In the genomic region with DNA sequence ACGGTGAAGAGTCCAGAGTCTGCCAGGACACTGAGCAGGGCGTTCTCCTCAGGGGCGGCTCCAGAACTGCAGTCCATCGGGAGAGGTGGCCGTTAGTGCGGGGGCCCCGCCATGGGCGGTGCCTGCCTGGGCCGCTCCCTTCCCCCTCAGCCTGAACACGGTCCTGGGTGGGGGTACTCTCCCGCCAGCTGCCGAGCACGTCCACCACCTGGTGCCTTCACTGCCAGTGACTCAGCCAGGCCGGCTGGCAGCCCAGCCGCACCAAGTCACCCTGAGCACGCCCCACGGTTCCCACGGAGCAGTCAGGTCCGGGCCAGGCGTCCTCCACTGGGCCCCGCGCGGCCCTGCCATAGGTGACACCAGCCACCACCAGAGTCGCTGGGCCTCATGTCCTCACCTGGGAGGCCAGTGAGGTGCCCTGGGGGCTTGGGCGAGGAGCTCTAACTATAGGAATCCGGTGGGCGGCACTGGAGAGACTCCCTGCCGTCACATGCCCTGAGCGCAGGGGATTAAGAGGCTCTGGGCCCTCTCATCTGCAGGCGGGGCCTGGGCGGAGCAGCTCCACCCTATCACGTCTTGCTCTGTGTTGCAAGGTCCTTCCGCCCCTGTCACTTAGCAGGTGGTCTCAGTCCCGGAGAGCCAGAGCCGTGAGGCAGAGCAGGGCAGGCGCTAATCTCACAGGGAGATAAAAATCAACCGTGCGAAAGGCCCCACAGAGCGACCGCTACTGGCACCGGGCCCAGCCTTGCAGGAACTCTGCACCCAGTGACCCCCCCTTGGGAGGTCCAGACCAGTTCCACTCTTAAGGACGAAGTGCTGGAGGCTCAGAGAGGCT, we compare ENCODE assay signal across 1 cellular context.
TF ChIP-seq lines count a peak whose summit lies in the region.

No MANE protein-coding gene starts in this region.

TF ChIP-seq in K562, 482 proteins besides CTCF, POLR2A, EP300 and RAD21 (continued from another document and continues in another):
- TF ChIP-seq, protein P1, sequence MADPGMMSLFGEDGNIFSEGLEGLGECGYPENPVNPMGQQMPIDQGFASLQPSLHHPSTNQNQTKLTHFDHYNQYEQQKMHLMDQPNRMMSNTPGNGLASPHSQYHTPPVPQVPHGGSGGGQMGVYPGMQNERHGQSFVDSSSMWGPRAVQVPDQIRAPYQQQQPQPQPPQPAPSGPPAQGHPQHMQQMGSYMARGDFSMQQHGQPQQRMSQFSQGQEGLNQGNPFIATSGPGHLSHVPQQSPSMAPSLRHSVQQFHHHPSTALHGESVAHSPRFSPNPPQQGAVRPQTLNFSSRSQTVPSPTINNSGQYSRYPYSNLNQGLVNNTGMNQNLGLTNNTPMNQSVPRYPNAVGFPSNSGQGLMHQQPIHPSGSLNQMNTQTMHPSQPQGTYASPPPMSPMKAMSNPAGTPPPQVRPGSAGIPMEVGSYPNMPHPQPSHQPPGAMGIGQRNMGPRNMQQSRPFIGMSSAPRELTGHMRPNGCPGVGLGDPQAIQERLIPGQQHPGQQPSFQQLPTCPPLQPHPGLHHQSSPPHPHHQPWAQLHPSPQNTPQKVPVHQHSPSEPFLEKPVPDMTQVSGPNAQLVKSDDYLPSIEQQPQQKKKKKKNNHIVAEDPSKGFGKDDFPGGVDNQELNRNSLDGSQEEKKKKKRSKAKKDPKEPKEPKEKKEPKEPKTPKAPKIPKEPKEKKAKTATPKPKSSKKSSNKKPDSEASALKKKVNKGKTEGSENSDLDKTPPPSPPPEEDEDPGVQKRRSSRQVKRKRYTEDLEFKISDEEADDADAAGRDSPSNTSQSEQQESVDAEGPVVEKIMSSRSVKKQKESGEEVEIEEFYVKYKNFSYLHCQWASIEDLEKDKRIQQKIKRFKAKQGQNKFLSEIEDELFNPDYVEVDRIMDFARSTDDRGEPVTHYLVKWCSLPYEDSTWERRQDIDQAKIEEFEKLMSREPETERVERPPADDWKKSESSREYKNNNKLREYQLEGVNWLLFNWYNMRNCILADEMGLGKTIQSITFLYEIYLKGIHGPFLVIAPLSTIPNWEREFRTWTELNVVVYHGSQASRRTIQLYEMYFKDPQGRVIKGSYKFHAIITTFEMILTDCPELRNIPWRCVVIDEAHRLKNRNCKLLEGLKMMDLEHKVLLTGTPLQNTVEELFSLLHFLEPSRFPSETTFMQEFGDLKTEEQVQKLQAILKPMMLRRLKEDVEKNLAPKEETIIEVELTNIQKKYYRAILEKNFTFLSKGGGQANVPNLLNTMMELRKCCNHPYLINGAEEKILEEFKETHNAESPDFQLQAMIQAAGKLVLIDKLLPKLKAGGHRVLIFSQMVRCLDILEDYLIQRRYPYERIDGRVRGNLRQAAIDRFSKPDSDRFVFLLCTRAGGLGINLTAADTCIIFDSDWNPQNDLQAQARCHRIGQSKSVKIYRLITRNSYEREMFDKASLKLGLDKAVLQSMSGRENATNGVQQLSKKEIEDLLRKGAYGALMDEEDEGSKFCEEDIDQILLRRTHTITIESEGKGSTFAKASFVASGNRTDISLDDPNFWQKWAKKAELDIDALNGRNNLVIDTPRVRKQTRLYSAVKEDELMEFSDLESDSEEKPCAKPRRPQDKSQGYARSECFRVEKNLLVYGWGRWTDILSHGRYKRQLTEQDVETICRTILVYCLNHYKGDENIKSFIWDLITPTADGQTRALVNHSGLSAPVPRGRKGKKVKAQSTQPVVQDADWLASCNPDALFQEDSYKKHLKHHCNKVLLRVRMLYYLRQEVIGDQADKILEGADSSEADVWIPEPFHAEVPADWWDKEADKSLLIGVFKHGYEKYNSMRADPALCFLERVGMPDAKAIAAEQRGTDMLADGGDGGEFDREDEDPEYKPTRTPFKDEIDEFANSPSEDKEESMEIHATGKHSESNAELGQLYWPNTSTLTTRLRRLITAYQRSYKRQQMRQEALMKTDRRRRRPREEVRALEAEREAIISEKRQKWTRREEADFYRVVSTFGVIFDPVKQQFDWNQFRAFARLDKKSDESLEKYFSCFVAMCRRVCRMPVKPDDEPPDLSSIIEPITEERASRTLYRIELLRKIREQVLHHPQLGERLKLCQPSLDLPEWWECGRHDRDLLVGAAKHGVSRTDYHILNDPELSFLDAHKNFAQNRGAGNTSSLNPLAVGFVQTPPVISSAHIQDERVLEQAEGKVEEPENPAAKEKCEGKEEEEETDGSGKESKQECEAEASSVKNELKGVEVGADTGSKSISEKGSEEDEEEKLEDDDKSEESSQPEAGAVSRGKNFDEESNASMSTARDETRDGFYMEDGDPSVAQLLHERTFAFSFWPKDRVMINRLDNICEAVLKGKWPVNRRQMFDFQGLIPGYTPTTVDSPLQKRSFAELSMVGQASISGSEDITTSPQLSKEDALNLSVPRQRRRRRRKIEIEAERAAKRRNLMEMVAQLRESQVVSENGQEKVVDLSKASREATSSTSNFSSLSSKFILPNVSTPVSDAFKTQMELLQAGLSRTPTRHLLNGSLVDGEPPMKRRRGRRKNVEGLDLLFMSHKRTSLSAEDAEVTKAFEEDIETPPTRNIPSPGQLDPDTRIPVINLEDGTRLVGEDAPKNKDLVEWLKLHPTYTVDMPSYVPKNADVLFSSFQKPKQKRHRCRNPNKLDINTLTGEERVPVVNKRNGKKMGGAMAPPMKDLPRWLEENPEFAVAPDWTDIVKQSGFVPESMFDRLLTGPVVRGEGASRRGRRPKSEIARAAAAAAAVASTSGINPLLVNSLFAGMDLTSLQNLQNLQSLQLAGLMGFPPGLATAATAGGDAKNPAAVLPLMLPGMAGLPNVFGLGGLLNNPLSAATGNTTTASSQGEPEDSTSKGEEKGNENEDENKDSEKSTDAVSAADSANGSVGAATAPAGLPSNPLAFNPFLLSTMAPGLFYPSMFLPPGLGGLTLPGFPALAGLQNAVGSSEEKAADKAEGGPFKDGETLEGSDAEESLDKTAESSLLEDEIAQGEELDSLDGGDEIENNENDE (IDR thresholded peaks at IDR 0.05; ENCODE audit: low read depth, low read length): no peak
- TF ChIP-seq, protein P2, sequence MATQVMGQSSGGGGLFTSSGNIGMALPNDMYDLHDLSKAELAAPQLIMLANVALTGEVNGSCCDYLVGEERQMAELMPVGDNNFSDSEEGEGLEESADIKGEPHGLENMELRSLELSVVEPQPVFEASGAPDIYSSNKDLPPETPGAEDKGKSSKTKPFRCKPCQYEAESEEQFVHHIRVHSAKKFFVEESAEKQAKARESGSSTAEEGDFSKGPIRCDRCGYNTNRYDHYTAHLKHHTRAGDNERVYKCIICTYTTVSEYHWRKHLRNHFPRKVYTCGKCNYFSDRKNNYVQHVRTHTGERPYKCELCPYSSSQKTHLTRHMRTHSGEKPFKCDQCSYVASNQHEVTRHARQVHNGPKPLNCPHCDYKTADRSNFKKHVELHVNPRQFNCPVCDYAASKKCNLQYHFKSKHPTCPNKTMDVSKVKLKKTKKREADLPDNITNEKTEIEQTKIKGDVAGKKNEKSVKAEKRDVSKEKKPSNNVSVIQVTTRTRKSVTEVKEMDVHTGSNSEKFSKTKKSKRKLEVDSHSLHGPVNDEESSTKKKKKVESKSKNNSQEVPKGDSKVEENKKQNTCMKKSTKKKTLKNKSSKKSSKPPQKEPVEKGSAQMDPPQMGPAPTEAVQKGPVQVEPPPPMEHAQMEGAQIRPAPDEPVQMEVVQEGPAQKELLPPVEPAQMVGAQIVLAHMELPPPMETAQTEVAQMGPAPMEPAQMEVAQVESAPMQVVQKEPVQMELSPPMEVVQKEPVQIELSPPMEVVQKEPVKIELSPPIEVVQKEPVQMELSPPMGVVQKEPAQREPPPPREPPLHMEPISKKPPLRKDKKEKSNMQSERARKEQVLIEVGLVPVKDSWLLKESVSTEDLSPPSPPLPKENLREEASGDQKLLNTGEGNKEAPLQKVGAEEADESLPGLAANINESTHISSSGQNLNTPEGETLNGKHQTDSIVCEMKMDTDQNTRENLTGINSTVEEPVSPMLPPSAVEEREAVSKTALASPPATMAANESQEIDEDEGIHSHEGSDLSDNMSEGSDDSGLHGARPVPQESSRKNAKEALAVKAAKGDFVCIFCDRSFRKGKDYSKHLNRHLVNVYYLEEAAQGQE (CRISPR knock-in tag; IDR thresholded peaks at IDR 0.05; ENCODE audit: low read depth): peak; percentile 57
- TF ChIP-seq SMAD1 (IDR thresholded peaks at IDR 0.05; ENCODE audit: low read depth, low read length, partially characterized antibody) (peak; percentile 91), HCFC1 (IDR thresholded peaks at IDR 0.05; ENCODE audit: low read depth, low read length) (0 out of 2 replicates have a peak, but pooled peaks have one; percentile 37), CBFA2T2 (conservative IDR thresholded peaks at IDR 0.05) (peak; percentile 36), CC2D1A (IDR thresholded peaks at IDR 0.05) (no peak), POLR2H (tag; IDR thresholded peaks at IDR 0.05; ENCODE audit: low read depth) (peak; percentile 85; the same call in 1 of the 2 replicates), NFYB (IDR thresholded peaks at IDR 0.05; ENCODE audit: extremely low read depth, insufficient read length) (no peak), RBM25 (IDR thresholded peaks at IDR 0.05; ENCODE audit: low read depth, low read length, severe bottlenecking) (no peak), NFXL1 (CRISPR knock-in tag; IDR thresholded peaks at IDR 0.05) (no peak), PURB (CRISPR knock-in tag; IDR thresholded peaks at IDR 0.05; ENCODE audit: low read depth) (no peak), NFIC (IDR thresholded peaks at IDR 0.05) (peak; percentile 96), CREBBP (IDR thresholded peaks at IDR 0.05; ENCODE audit: low read depth, low read length) (no peak), HMGN3 (IDR thresholded peaks at IDR 0.05; ENCODE audit: borderline replicate concordance, extremely low read depth, insufficient read length, low read depth, low read length) (peak; percentile 80), ZKSCAN8 (CRISPR knock-in tag; IDR thresholded peaks at IDR 0.05) (no peak), DDX20 (tag; IDR thresholded peaks at IDR 0.05; ENCODE audit: low read depth) (no peak)
- TF ChIP-seq, protein P3, sequence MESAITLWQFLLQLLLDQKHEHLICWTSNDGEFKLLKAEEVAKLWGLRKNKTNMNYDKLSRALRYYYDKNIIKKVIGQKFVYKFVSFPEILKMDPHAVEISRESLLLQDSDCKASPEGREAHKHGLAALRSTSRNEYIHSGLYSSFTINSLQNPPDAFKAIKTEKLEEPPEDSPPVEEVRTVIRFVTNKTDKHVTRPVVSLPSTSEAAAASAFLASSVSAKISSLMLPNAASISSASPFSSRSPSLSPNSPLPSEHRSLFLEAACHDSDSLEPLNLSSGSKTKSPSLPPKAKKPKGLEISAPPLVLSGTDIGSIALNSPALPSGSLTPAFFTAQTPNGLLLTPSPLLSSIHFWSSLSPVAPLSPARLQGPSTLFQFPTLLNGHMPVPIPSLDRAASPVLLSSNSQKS (CRISPR knock-in tag; IDR thresholded peaks at IDR 0.05): no peak
- TF ChIP-seq, protein P4, sequence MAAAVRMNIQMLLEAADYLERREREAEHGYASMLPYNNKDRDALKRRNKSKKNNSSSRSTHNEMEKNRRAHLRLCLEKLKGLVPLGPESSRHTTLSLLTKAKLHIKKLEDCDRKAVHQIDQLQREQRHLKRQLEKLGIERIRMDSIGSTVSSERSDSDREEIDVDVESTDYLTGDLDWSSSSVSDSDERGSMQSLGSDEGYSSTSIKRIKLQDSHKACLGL (CRISPR knock-in tag; IDR thresholded peaks at IDR 0.05; ENCODE audit: borderline replicate concordance, poor library complexity, severe bottlenecking): no peak
- TF ChIP-seq, protein P5, sequence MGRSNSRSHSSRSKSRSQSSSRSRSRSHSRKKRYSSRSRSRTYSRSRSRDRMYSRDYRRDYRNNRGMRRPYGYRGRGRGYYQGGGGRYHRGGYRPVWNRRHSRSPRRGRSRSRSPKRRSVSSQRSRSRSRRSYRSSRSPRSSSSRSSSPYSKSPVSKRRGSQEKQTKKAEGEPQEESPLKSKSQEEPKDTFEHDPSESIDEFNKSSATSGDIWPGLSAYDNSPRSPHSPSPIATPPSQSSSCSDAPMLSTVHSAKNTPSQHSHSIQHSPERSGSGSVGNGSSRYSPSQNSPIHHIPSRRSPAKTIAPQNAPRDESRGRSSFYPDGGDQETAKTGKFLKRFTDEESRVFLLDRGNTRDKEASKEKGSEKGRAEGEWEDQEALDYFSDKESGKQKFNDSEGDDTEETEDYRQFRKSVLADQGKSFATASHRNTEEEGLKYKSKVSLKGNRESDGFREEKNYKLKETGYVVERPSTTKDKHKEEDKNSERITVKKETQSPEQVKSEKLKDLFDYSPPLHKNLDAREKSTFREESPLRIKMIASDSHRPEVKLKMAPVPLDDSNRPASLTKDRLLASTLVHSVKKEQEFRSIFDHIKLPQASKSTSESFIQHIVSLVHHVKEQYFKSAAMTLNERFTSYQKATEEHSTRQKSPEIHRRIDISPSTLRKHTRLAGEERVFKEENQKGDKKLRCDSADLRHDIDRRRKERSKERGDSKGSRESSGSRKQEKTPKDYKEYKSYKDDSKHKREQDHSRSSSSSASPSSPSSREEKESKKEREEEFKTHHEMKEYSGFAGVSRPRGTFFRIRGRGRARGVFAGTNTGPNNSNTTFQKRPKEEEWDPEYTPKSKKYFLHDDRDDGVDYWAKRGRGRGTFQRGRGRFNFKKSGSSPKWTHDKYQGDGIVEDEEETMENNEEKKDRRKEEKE (IDR thresholded peaks at IDR 0.05; ENCODE audit: borderline replicate concordance in 1 of 2, control insufficient read depth in 1 of 2, low read depth in 2 of 2, low read length in 1 of 2): no peak
- TF ChIP-seq, protein P6, sequence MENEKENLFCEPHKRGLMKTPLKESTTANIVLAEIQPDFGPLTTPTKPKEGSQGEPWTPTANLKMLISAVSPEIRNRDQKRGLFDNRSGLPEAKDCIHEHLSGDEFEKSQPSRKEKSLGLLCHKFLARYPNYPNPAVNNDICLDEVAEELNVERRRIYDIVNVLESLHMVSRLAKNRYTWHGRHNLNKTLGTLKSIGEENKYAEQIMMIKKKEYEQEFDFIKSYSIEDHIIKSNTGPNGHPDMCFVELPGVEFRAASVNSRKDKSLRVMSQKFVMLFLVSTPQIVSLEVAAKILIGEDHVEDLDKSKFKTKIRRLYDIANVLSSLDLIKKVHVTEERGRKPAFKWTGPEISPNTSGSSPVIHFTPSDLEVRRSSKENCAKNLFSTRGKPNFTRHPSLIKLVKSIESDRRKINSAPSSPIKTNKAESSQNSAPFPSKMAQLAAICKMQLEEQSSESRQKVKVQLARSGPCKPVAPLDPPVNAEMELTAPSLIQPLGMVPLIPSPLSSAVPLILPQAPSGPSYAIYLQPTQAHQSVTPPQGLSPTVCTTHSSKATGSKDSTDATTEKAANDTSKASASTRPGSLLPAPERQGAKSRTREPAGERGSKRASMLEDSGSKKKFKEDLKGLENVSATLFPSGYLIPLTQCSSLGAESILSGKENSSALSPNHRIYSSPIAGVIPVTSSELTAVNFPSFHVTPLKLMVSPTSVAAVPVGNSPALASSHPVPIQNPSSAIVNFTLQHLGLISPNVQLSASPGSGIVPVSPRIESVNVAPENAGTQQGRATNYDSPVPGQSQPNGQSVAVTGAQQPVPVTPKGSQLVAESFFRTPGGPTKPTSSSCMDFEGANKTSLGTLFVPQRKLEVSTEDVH (IDR thresholded peaks at IDR 0.05; ENCODE audit: low read depth, partially characterized antibody): peak; percentile 49
- TF ChIP-seq, protein P7, sequence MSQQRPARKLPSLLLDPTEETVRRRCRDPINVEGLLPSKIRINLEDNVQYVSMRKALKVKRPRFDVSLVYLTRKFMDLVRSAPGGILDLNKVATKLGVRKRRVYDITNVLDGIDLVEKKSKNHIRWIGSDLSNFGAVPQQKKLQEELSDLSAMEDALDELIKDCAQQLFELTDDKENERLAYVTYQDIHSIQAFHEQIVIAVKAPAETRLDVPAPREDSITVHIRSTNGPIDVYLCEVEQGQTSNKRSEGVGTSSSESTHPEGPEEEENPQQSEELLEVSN (IDR thresholded peaks at IDR 0.05; ENCODE audit: borderline replicate concordance in 1 of 2, extremely low read depth in 1 of 2, insufficient read depth in 1 of 2, insufficient read length in 1 of 2, low read depth in 1 of 2, low read length in 1 of 2, poor library complexity in 1 of 2, severe bottlenecking in 1 of 2): peak; percentile 65 to 80
